In the genomic region with DNA sequence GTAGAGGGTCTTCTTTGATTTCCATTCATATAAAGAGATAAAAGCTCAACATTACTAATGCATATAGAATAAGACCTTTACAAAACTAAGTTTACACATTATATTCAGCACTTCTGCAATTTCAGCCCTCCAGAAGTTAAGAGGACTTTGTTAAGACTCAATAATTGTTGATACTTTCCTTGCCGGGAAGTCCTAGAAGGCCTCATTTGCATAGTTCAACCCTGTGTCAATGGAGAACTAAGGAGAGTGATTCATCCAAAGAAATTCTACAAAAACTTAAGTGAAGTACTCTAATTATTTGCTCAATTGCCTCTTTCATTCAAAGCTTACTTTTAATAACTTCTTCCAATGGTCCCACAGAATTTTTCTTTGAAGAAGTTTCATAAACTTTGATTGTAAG, we compare ENCODE assay signal across 28 cellular contexts.
DNase-seq lines count a peak whose midpoint lies in the region; ATAC-seq, FAIRE-seq and TF ChIP-seq lines count a peak whose summit lies in the region.
"Had no signal": no experiment of that assay in that cellular context is flagged by ENCODE, and none has a peak within 500 bp of the region (broad histone marks: within the 10 kb centered on the region; RNA-seq: fewer than 3 reads in every experiment).

No MANE protein-coding gene starts in this region.

- H3K27ac Mint-ChIP-seq in astrocyte (ENCODE audit: unreplicated experiment): no peak overlapping the region
- H3K27ac Mint-ChIP-seq: CD4-positive, CD25-positive, alpha-beta regulatory T cell; GM23338; nephron; T-helper 1 cell treated with Interleukin-12 subunit alpha and Interleukin-12 subunit beta and Interleukin-4 antibody, amounts not matched to agents 30 μg/mL and 1 μg/mL, for 36 hours had no signal

- no peak for ATAC-seq in HG03175 (IDR thresholded peaks at IDR 0.05; ENCODE audit: unreplicated experiment)
- no peak for ATAC-seq in HG03457 (IDR thresholded peaks at IDR 0.05; ENCODE audit: unreplicated experiment)
- ATAC-seq: GM23338 had no signal

- H3K27me3 ChIP-seq in astrocyte (ENCODE audit: insufficient read depth, low read length) (no peaks in the 10 kb centered on the region), GM23248 (replicated peaks; ENCODE audit: insufficient read depth) (no peaks in the 10 kb centered on the region)
- H3K27me3 ChIP-seq: esophagus muscularis mucosa, sigmoid colon, vagina had no signal

- H3K9ac ChIP-seq in astrocyte (ENCODE audit: low read length): no peak overlapping the region
- H3K9ac ChIP-seq in GM23248: no peak overlapping the region
- H3K9ac ChIP-seq: parathyroid adenoma had no signal

- peaks cover 2% of the 10 kb centered on the region; the same call in 1 of the 2 replicates for H3K9me2 ChIP-seq in GM23248 (ENCODE audit: insufficient read depth)

- H3K9me3 ChIP-seq in astrocyte (ENCODE audit: insufficient read depth, low read depth, low read length) (no peaks in the 10 kb centered on the region), GM23248 (ENCODE audit: low read depth) (no peaks in the 10 kb centered on the region)
- H3K9me3 ChIP-seq: vagina had no signal

- no peak overlapping the region for H3K4me3 Mint-ChIP-seq in astrocyte (ENCODE audit: unreplicated experiment)
- H3K4me3 Mint-ChIP-seq: CD4-positive, CD25-positive, alpha-beta regulatory T cell; GM23338; nephron; T-helper 1 cell treated with Interleukin-12 subunit alpha and Interleukin-12 subunit beta and Interleukin-4 antibody, amounts not matched to agents 30 μg/mL and 1 μg/mL, for 36 hours had no signal

- H3K4me2 ChIP-seq in astrocyte (ENCODE audit: low read length) (no peak overlapping the region), GM23248 (ENCODE audit: unreplicated experiment) (no peak overlapping the region)
- H3K4me2 ChIP-seq: GM23338 had no signal

- H3K27ac ChIP-seq in astrocyte (ENCODE audit: low read depth, low read length): no peak overlapping the region
- H3K27ac ChIP-seq in GM23248: no peak overlapping the region
- H3K27ac ChIP-seq: esophagus muscularis mucosa, parathyroid adenoma, sigmoid colon, vagina had no signal

- H3F3A ChIP-seq in GM23248 (ENCODE audit: insufficient read depth): no peaks in the 10 kb centered on the region

- 77 to 80% methylated on average over 1 of the region's 1 CpG for WGBS in GM23248 (ENCODE audit: low coverage in 1 of 2, low lambda C conversion rate in 2 of 2, missing lambda C conversion rate in 2 of 2), 2 experiments

- H3K36me3 ChIP-seq in astrocyte (ENCODE audit: insufficient read depth, low read length) (no peaks in the 10 kb centered on the region), GM23248 (ENCODE audit: low read depth) (no peaks in the 10 kb centered on the region)
- H3K36me3 ChIP-seq: esophagus muscularis mucosa, sigmoid colon, vagina had no signal

- peaks cover 4% of the 10 kb centered on the region for H3K9me3 Mint-ChIP-seq in astrocyte (ENCODE audit: unreplicated experiment)

- H3K27me3 Mint-ChIP-seq in astrocyte (ENCODE audit: low read depth, unreplicated experiment): no peaks in the 10 kb centered on the region
- H3K27me3 Mint-ChIP-seq: CD4-positive, CD25-positive, alpha-beta regulatory T cell had no signal

- no peaks in the 10 kb centered on the region for H3K4me1 Mint-ChIP-seq in astrocyte (ENCODE audit: low read depth, unreplicated experiment)
- H3K4me1 Mint-ChIP-seq: CD4-positive, CD25-positive, alpha-beta regulatory T cell; GM23338; nephron had no signal

- FAIRE-seq in astrocyte (lab: Jason Lieb, UNC): no peak

- H2AFZ ChIP-seq in astrocyte (ENCODE audit: low read depth, low read length): no peak overlapping the region
- H2AFZ ChIP-seq in GM23248: no peak overlapping the region
- H2AFZ ChIP-seq: GM23338, parathyroid adenoma had no signal

- H3K36me3 Mint-ChIP-seq in astrocyte (ENCODE audit: low read depth, unreplicated experiment): no peaks in the 10 kb centered on the region
- H3K36me3 Mint-ChIP-seq: CD4-positive, CD25-positive, alpha-beta regulatory T cell had no signal

- H3K4me3 ChIP-seq in astrocyte (ENCODE audit: insufficient read depth, low read depth, low read length) (no peak overlapping the region), fibroblast of villous mesenchyme (ENCODE audit: low read depth, low read length) (no peak overlapping the region), GM23248 (no peak overlapping the region)
- H3K4me3 ChIP-seq: esophagus muscularis mucosa, GM23338, sigmoid colon, vagina had no signal

- TF ChIP-seq CTCF in astrocyte (IDR thresholded peaks at IDR 0.05; ENCODE audit: insufficient read depth, low read depth, low read length) (no peak), fibroblast of villous mesenchyme (IDR thresholded peaks at IDR 0.05; ENCODE audit: insufficient read depth, low read depth, low read length) (no peak)

- DNase-seq in COLO829 (ENCODE audit: low spot score) (peak; percentile 31), astrocyte (ENCODE audit: low read depth) (peak; percentile 91), fibroblast of villous mesenchyme (ENCODE audit: low read depth) (peak; percentile 73), renal cortical epithelial cell (ENCODE audit: low read depth) (peak; percentile 13), NCI-H2081 (lab: John Stamatoyannopoulos, UW) (no peak), GM23248 (no peak)
- DNase-seq: ACHN; activated CD4-positive, alpha-beta T cell treated with anti-CD3 and anti-CD28 coated beads for 48 hours; activated naive CD4-positive, alpha-beta T cell treated with Interleukin-2 at 50 U/mL for 16 hours; activated T-cell treated with anti-CD3 and anti-CD28 coated beads, Interleukin-2, amount 50 U/mL, for 48 hours; amygdala; CD4-positive, CD25-positive, alpha-beta regulatory T cell; DMS153; effector CD8-positive, alpha-beta T cell; glutamatergic neuron; left cardiac atrium; NCI-H1417 treated with DMSO at 0.1 percent for 48 hours; NCI-H2171 treated with DMSO at 0.1 percent for 48 hours; NCI-H526 treated with DMSO at 0.1 percent for 48 hours; sigmoid colon had no signal

- in situ Hi-C loops in GM23248 (cut with MboI): no loop called here

- H3K79me2 ChIP-seq in astrocyte (ENCODE audit: insufficient read depth, low read length) (no peaks in the 10 kb centered on the region), GM23248 (ENCODE audit: insufficient read depth) (no peaks in the 10 kb centered on the region)
- H3K79me2 ChIP-seq: parathyroid adenoma had no signal

- H4K20me1 ChIP-seq in astrocyte (ENCODE audit: insufficient read depth, low read length): no peaks in the 10 kb centered on the region
- H4K20me1 ChIP-seq in GM23248 (ENCODE audit: insufficient read depth): no peaks in the 10 kb centered on the region

- H3K4me1 ChIP-seq in astrocyte (ENCODE audit: insufficient read depth, low read length) (no peaks in the 10 kb centered on the region), GM23248 (ENCODE audit: insufficient read depth) (no peaks in the 10 kb centered on the region)
- H3K4me1 ChIP-seq: esophagus muscularis mucosa, parathyroid adenoma, sigmoid colon, vagina had no signal

Comparison
In these comparisons a context has a peak if more than half of its experiments do, and no peak if none do; other contexts are left out.
1. DNase-seq: peak in COLO829 (single experiment), astrocyte (single experiment), fibroblast of villous mesenchyme (single experiment) and renal cortical epithelial cell (single experiment); none in NCI-H2081 (0 of 2) and GM23248 (single experiment).